Comparison of ENCODE assay signal across 10 cellular contexts in the genomic region with DNA sequence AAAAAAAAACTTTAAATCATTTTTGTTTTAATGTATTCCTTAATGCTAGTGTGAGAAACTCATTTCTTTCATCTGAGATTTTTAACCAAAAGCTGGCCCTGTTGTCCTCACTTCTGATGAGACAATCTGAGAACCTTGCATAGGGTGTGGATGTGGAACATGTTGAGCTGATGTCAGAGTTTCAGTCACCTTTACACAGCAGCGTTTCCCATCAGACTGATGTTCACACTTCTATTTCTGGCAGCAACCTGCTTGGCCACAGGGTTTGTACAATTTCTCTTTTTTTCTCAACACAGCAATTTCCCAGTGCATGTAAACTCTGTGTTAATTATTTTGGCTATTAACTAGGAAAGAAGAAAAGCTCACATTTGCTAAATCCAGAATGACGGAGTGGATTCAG.
A peak's percentile ranks its signal among the peaks of the same experiment; 100 is the strongest.
DNase-seq lines count a peak whose midpoint lies in the region; ATAC-seq lines count a peak whose summit lies in the region.
"Had no signal": no experiment of that assay in that cellular context is flagged by ENCODE, and none has a peak within 500 bp of the region (broad histone marks: within the 10 kb centered on the region; RNA-seq: fewer than 3 reads in every experiment).

No MANE protein-coding gene starts in this region.

- H3K4me3 Mint-ChIP-seq in activated naive CD4-positive, alpha-beta T cell treated with anti-CD3 and anti-CD28 coated beads, Interleukin-2, amount 50 U/mL, for 24 hours, result no peak overlapping the region
- H3K4me3 Mint-ChIP-seq: natural killer cell had no signal

- no peaks in the 10 kb centered on the region for H3K9me3 Mint-ChIP-seq in activated naive CD4-positive, alpha-beta T cell treated with anti-CD3 and anti-CD28 coated beads, Interleukin-2, amount 50 U/mL, for 24 hours
- H3K9me3 Mint-ChIP-seq: natural killer cell had no signal

- H3K27ac Mint-ChIP-seq in activated naive CD4-positive, alpha-beta T cell treated with anti-CD3 and anti-CD28 coated beads, Interleukin-2, amount 50 U/mL, for 24 hours, result peak overlapping the region; percentile 57
- H3K27ac Mint-ChIP-seq: natural killer cell had no signal

- DNase-seq in mucosa of gallbladder (ENCODE audit: low spot score) (no peak), EL (no peak), NCI-H2081 treated with DMSO at 0.1 percent for 48 hours (lab: John Stamatoyannopoulos, UW) (no peak), iPS-NIHi7 (ENCODE audit: extremely low spot score) (no peak)
- DNase-seq: DMS53, natural killer cell had no signal

- H3K4me1 Mint-ChIP-seq in activated naive CD4-positive, alpha-beta T cell treated with anti-CD3 and anti-CD28 coated beads, Interleukin-2, amount 50 U/mL, for 24 hours, result peaks cover 26% of the 10 kb centered on the region

- peak; percentile 85 for ATAC-seq in GM18498 (IDR thresholded peaks at IDR 0.05; ENCODE audit: unreplicated experiment)
- peak; percentile 85 for ATAC-seq in GM19452 (IDR thresholded peaks at IDR 0.05; ENCODE audit: unreplicated experiment)
- peak; percentile 86 for ATAC-seq in HG03066 (IDR thresholded peaks at IDR 0.05; ENCODE audit: low read depth, unreplicated experiment)

- H3K27me3 Mint-ChIP-seq in activated naive CD4-positive, alpha-beta T cell treated with anti-CD3 and anti-CD28 coated beads, Interleukin-2, amount 50 U/mL, for 24 hours, result no peaks in the 10 kb centered on the region

- no peaks in the 10 kb centered on the region for H3K36me3 Mint-ChIP-seq in activated naive CD4-positive, alpha-beta T cell treated with anti-CD3 and anti-CD28 coated beads, Interleukin-2, amount 50 U/mL, for 24 hours
- H3K36me3 Mint-ChIP-seq: natural killer cell had no signal
